In genomic region chr19:55633866-55634265, GRCh38 we compare ENCODE assay signal across 10 cellular contexts. TPM values are rescaled to one million over a fixed set of nuclear protein-coding genes. Genes with fewer than 3 reads are reported as not detected.
A peak's percentile ranks its signal among the peaks of the same experiment; 100 is the strongest.
DNase-seq lines count a peak whose midpoint lies in the region; ATAC-seq and TF ChIP-seq lines count a peak whose summit lies in the region.
"Had no signal": no experiment of that assay in that cellular context is flagged by ENCODE, and none has a peak within 500 bp of the region (broad histone marks: within the 10 kb centered on the region; RNA-seq: fewer than 3 reads in every experiment).

No MANE protein-coding gene starts in this region.

- intact Hi-C loops in naive thymus-derived CD4-positive, alpha-beta T cell (cut with micrococcal nuclease), result loop anchor here (2.0 to 10.0 kb wide), 6 partner anchors 53 to 433 kb away; partner anchors contain the start of genes ZNF579 (in 2 of the 2), RPL28 (in 1 of the 2), TMEM238 (in 1 of the 2) and UBE2S (in 1 of the 2)

- 67 to 91% methylated on average over 7 of the region's 7 CpGs for WGBS in upper lobe of left lung, 2 donors

- DNase-seq in HL-60 (ENCODE audit: low read depth in 1 of 2, low spot score in 1 of 2), result peak in 1 of 2 experiments; percentile 43
- DNase-seq in activated naive CD8-positive, alpha-beta T cell treated with anti-CD3 and anti-CD28 coated beads, Interleukin-2, amount 10 ng/mL, durations not matched to agents 7 days and 5 days, result no peak
- no peak for DNase-seq in naive thymus-derived CD4-positive, alpha-beta T cell
- no peak for DNase-seq in upper lobe of left lung
- DNase-seq in NCI-H2081 (lab: John Stamatoyannopoulos, UW), result no peak
- DNase-seq in NK-92 treated with Interleukin-12 subunit alpha and Interleukin-12 subunit beta, amount 100 ng/mL, for 24 hours (lab: John Stamatoyannopoulos, UW), result no peak
- DNase-seq: activated CD8-positive, alpha-beta memory T cell treated with anti-CD3 and anti-CD28 coated beads for 24 hours; caudate nucleus had no signal

- peaks cover 11% of the 10 kb centered on the region for H3K27me3 Mint-ChIP-seq in activated naive CD8-positive, alpha-beta T cell treated with anti-CD3 and anti-CD28 coated beads, Interleukin-2, amount 10 ng/mL, durations not matched to agents 7 days and 5 days
- peaks cover 0 to 5% (median 0%) of the 10 kb centered on the region in 5 donors for H3K27me3 Mint-ChIP-seq in naive thymus-derived CD4-positive, alpha-beta T cell

- no peak for TF ChIP-seq EP300 in upper lobe of left lung (IDR thresholded peaks at IDR 0.05)

- H3K9me3 ChIP-seq in BLaER1 treated with 17β-estradiol and CSF1 and Interleukin-3, amounts not matched to agents 10 nM and 100 nM (replicated peaks in 1 of 11), result no peaks in the 10 kb centered on the region
- H3K9me3 ChIP-seq in naive thymus-derived CD4-positive, alpha-beta T cell (ENCODE audit: control insufficient read depth in 2 of 3, low read length in 3 of 3), result no peaks in the 10 kb centered on the region
- H3K9me3 ChIP-seq in upper lobe of left lung, result no peaks in the 10 kb centered on the region

- no peak for ATAC-seq in activated naive CD8-positive, alpha-beta T cell treated with anti-CD3 and anti-CD28 coated beads, Interleukin-2, amount 10 ng/mL, durations not matched to agents 7 days and 5 days (ENCODE audit: low read depth)
- ATAC-seq in naive thymus-derived CD4-positive, alpha-beta T cell, result no peak
- no peak for ATAC-seq in HG03108 (IDR thresholded peaks at IDR 0.05; ENCODE audit: unreplicated experiment)
- ATAC-seq in upper lobe of left lung (ENCODE audit: low FRiP score in 2 of 2), result no peak

- peak overlapping the region; percentile 75 to 98 (median 91); a peak in 14 of 20 replicates for H3K4me3 ChIP-seq in BLaER1 treated with 17β-estradiol and CSF1 and Interleukin-3, amounts not matched to agents 10 nM and 100 nM
- H3K4me3 ChIP-seq in HL-60 (replicated peaks; ENCODE audit: insufficient read depth, low read length) (no peak overlapping the region), upper lobe of left lung (no peak overlapping the region)
- H3K4me3 ChIP-seq in naive thymus-derived CD4-positive, alpha-beta T cell (ENCODE audit: low read length), result no peak overlapping the region

- no peaks in the 10 kb centered on the region; a peak in 1 of 22 replicates for H4K20me1 ChIP-seq in BLaER1 treated with 17β-estradiol and CSF1 and Interleukin-3, amounts not matched to agents 10 nM and 100 nM

- TF ChIP-seq CTCF in HL-60 (IDR thresholded peaks at IDR 0.05; ENCODE audit: insufficient read depth, low read length) (no peak), upper lobe of left lung (IDR thresholded peaks at IDR 0.05) (no peak)

- no peak for TF ChIP-seq POLR2A in upper lobe of left lung (IDR thresholded peaks at IDR 0.05)

- H3K27ac ChIP-seq in BLaER1 treated with 17β-estradiol and CSF1 and Interleukin-3, amounts not matched to agents 10 nM and 100 nM, result peak overlapping the region; percentile 92 to 99 (median 95); a peak in 21 of 22 replicates
- H3K27ac ChIP-seq in HL-60 (replicated peaks) (peak overlapping the region; percentile 90), upper lobe of left lung (peak overlapping the region in 1 of 4 donors; percentile 100)
- H3K27ac ChIP-seq in naive thymus-derived CD4-positive, alpha-beta T cell (ENCODE audit: low read depth, low read length), result peak overlapping the region; percentile 99

- no peak overlapping the region for H3K4me3 Mint-ChIP-seq in activated naive CD8-positive, alpha-beta T cell treated with anti-CD3 and anti-CD28 coated beads, Interleukin-2, amount 10 ng/mL, durations not matched to agents 7 days and 5 days
- H3K4me3 Mint-ChIP-seq in naive thymus-derived CD4-positive, alpha-beta T cell, result peak overlapping the region in 2 of 10 donors; percentile 55 to 70

- POLR2A ChIA-PET in activated naive CD8-positive, alpha-beta T cell treated with anti-CD3 and anti-CD28 coated beads, Interleukin-2, amount 10 ng/mL, durations not matched to agents 7 days and 5 days (lab: Charles Lee), result interaction anchor here (0.7 to 3.8 kb wide), 13 partner anchors 9 to 175 kb away, joined by 3 to 13 read pairs (median 7); partner anchors contain the start of genes CCDC106, ZNF581, ZNF628 and ZNF784
- POLR2A ChIA-PET in naive thymus-derived CD4-positive, alpha-beta T cell (lab: Charles Lee), result interaction anchor here (0.6 to 9.5 kb wide), 13 partner anchors 8 to 289 kb away, joined by 3 to 154 read pairs (median 5); partner anchors contain the start of genes CCDC106, FIZ1, U2AF2 and ZNF524

- H3K4me2 ChIP-seq in BLaER1 treated with 17β-estradiol and CSF1 and Interleukin-3, amounts not matched to agents 10 nM and 100 nM, result peak overlapping the region; percentile 94 to 100 (median 97)

- H3K4me1 Mint-ChIP-seq in activated naive CD8-positive, alpha-beta T cell treated with anti-CD3 and anti-CD28 coated beads, Interleukin-2, amount 10 ng/mL, durations not matched to agents 7 days and 5 days, result peaks cover 37% of the 10 kb centered on the region
- H3K4me1 Mint-ChIP-seq in naive thymus-derived CD4-positive, alpha-beta T cell, result peaks cover 46 to 60% (median 57%) of the 10 kb centered on the region in 7 donors

- H3K27me3 ChIP-seq in BLaER1 treated with 17β-estradiol and CSF1 and Interleukin-3, amounts not matched to agents 10 nM and 100 nM, result no peaks in the 10 kb centered on the region
- H3K27me3 ChIP-seq in HL-60 (ENCODE audit: insufficient read depth, poor library complexity, severe bottlenecking), result no peaks in the 10 kb centered on the region
- H3K27me3 ChIP-seq in naive thymus-derived CD4-positive, alpha-beta T cell (ENCODE audit: control insufficient read depth in 2 of 2, insufficient read depth in 2 of 2, low read length in 2 of 2), result no peaks in the 10 kb centered on the region
- no peaks in the 10 kb centered on the region for H3K27me3 ChIP-seq in upper lobe of left lung

- peaks cover 18% of the 10 kb centered on the region for H3K36me3 Mint-ChIP-seq in activated naive CD8-positive, alpha-beta T cell treated with anti-CD3 and anti-CD28 coated beads, Interleukin-2, amount 10 ng/mL, durations not matched to agents 7 days and 5 days
- peaks cover 5 to 22% (median 15%) of the 10 kb centered on the region in 5 donors for H3K36me3 Mint-ChIP-seq in naive thymus-derived CD4-positive, alpha-beta T cell

- peaks cover 5 to 13% (median 8%) of the 10 kb centered on the region in 11 experiments; a peak in 11 of 22 replicates for H3K36me3 ChIP-seq in BLaER1 treated with 17β-estradiol and CSF1 and Interleukin-3, amounts not matched to agents 10 nM and 100 nM
- peaks cover 0 to 6% (median 0%) of the 10 kb centered on the region in 3 experiments for H3K36me3 ChIP-seq in naive thymus-derived CD4-positive, alpha-beta T cell (ENCODE audit: control insufficient read depth in 2 of 3, insufficient read depth in 3 of 3, low read length in 3 of 3)
- peaks cover 0 to 4% (median 2%) of the 10 kb centered on the region in 4 donors for H3K36me3 ChIP-seq in upper lobe of left lung

- CTCF ChIA-PET in naive thymus-derived CD4-positive, alpha-beta T cell (lab: Charles Lee), result interaction anchor here (0.5 to 6.0 kb wide), 11 partner anchors 13 to 1191 kb away, joined by 3 to 74 read pairs (median 10); partner anchors contain the start of genes U2AF2 and ZNF865

- H3K9ac ChIP-seq in BLaER1 treated with 17β-estradiol and CSF1 and Interleukin-3, amounts not matched to agents 10 nM and 100 nM, result peak overlapping the region; percentile 90 to 99 (median 96); a peak in 17 of 22 replicates

- H3K4me1 ChIP-seq in BLaER1 treated with 17β-estradiol and CSF1 and Interleukin-3, amounts not matched to agents 10 nM and 100 nM, result peaks cover 55 to 79% (median 67%) of the 10 kb centered on the region in 10 experiments
- peaks cover 27 to 33% of the 10 kb centered on the region in 2 donors for H3K4me1 ChIP-seq in naive thymus-derived CD4-positive, alpha-beta T cell (ENCODE audit: control insufficient read depth in 2 of 2, insufficient read depth in 2 of 2, low read length in 2 of 2)
- H3K4me1 ChIP-seq in upper lobe of left lung, result peaks cover 33 to 51% (median 34%) of the 10 kb centered on the region in 4 donors

- no peaks in the 10 kb centered on the region for H3K9me3 Mint-ChIP-seq in activated naive CD8-positive, alpha-beta T cell treated with anti-CD3 and anti-CD28 coated beads, Interleukin-2, amount 10 ng/mL, durations not matched to agents 7 days and 5 days
- peaks cover 0 to 13% (median 0%) of the 10 kb centered on the region in 11 donors for H3K9me3 Mint-ChIP-seq in naive thymus-derived CD4-positive, alpha-beta T cell

- H3K27ac Mint-ChIP-seq in activated naive CD8-positive, alpha-beta T cell treated with anti-CD3 and anti-CD28 coated beads, Interleukin-2, amount 10 ng/mL, durations not matched to agents 7 days and 5 days, result peak overlapping the region; percentile 100
- peak overlapping the region in 5 of 9 donors; percentile 64 to 100 (median 100) for H3K27ac Mint-ChIP-seq in naive thymus-derived CD4-positive, alpha-beta T cell

RNA-seq across cellular contexts. Expression of gene ZNF580, which starts 6.9 kb away (rescaled TPM):
- total RNA-seq in activated naive CD8-positive, alpha-beta T cell treated with anti-CD3 and anti-CD28 coated beads, Interleukin-2, amount 10 ng/mL, durations not matched to agents 7 days and 5 days, result 10 to 100 TPM; 56.6 to 59.8 TPM
- total RNA-seq in naive thymus-derived CD4-positive, alpha-beta T cell, result 100 to 1,000 TPM in 2 of 5 experiments, 10 to 100 TPM in 3; 45.2 to 109 (median 65.3) TPM
- 10 to 100 TPM; 14.6 to 20.4 TPM for polyA plus RNA-seq in naive thymus-derived CD4-positive, alpha-beta T cell
- 10 to 100 TPM; 28.1 to 84.1 (median 38.0) TPM for total RNA-seq in upper lobe of left lung

RNA-seq across cellular contexts. Expression of gene ZNF784, which starts 9.5 kb away (rescaled TPM):
- 1 to 10 TPM; 6.3 to 7.6 TPM for total RNA-seq in activated naive CD8-positive, alpha-beta T cell treated with anti-CD3 and anti-CD28 coated beads, Interleukin-2, amount 10 ng/mL, durations not matched to agents 7 days and 5 days
- total RNA-seq in naive thymus-derived CD4-positive, alpha-beta T cell, result 10 to 100 TPM in 2 of 5 experiments, 1 to 10 TPM in 3; 5.1 to 17.1 (median 9.0) TPM
- polyA plus RNA-seq in naive thymus-derived CD4-positive, alpha-beta T cell, result 1 to 10 TPM in 1 of 2 donors, under 1 TPM in 1; 0.65 to 2.0 TPM
- 10 to 100 TPM in 2 of 6 donors, 1 to 10 TPM in 4; 6.8 to 14.7 (median 8.6) TPM for total RNA-seq in upper lobe of left lung

RNA-seq across cellular contexts. Expression of gene ZNF581, which starts 9.6 kb away (rescaled TPM):
- total RNA-seq in activated naive CD8-positive, alpha-beta T cell treated with anti-CD3 and anti-CD28 coated beads, Interleukin-2, amount 10 ng/mL, durations not matched to agents 7 days and 5 days, result 10 to 100 TPM; 28.6 to 31.7 TPM
- total RNA-seq in naive thymus-derived CD4-positive, alpha-beta T cell, result 10 to 100 TPM; 27.0 to 35.8 (median 32.1) TPM
- 10 to 100 TPM; 36.7 to 39.5 TPM for polyA plus RNA-seq in naive thymus-derived CD4-positive, alpha-beta T cell
- total RNA-seq in upper lobe of left lung, result 10 to 100 TPM; 15.6 to 38.8 (median 21.9) TPM

RNA-seq across cellular contexts. Expression of gene CCDC106, which starts 14.1 kb away (rescaled TPM):
- total RNA-seq in activated naive CD8-positive, alpha-beta T cell treated with anti-CD3 and anti-CD28 coated beads, Interleukin-2, amount 10 ng/mL, durations not matched to agents 7 days and 5 days, result 10 to 100 TPM; 12.1 to 13.4 TPM
- total RNA-seq in naive thymus-derived CD4-positive, alpha-beta T cell, result 1 to 10 TPM; 3.4 to 9.6 (median 4.0) TPM
- 1 to 10 TPM; 2.1 to 2.7 TPM for polyA plus RNA-seq in naive thymus-derived CD4-positive, alpha-beta T cell
- 10 to 100 TPM; 15.3 to 44.0 (median 17.1) TPM for total RNA-seq in upper lobe of left lung

RNA-seq across cellular contexts. Expression of gene U2AF2, which starts 21.0 kb away (rescaled TPM):
- 100 to 1,000 TPM; 257 to 267 TPM for total RNA-seq in activated naive CD8-positive, alpha-beta T cell treated with anti-CD3 and anti-CD28 coated beads, Interleukin-2, amount 10 ng/mL, durations not matched to agents 7 days and 5 days
- total RNA-seq in naive thymus-derived CD4-positive, alpha-beta T cell, result 100 to 1,000 TPM; 253 to 284 (median 266) TPM
- polyA plus RNA-seq in naive thymus-derived CD4-positive, alpha-beta T cell, result 1 to 10 TPM; 5.7 to 9.8 TPM
- total RNA-seq in upper lobe of left lung, result 100 to 1,000 TPM in 4 of 6 donors, 10 to 100 TPM in 2; 57.7 to 294 (median 157) TPM

Comparison
In these comparisons a context has a peak if more than half of its experiments do, and no peak if none do; other contexts are left out.
1. H3K4me3 ChIP-seq: peak in BLaER1 treated with 17β-estradiol and CSF1 and Interleukin-3, amounts not matched to agents 10 nM and 100 nM (10 of 10); none in HL-60 (single experiment), naive thymus-derived CD4-positive, alpha-beta T cell (single experiment) and upper lobe of left lung (0 of 4).